1 cellular context compared by ENCODE assay signal in genomic region chr11:10356161-10356560, GRCh38.
TF ChIP-seq lines count a peak whose summit lies in the region.

No MANE protein-coding gene starts in this region.

TF ChIP-seq in SK-N-SH treated with all-trans-retinoic acid at 6 μM for 48 hours, 23 proteins besides CTCF, POLR2A, EP300 and RAD21 (continued from another document):
- no peak for TF ChIP-seq POU6F1 (CRISPR knock-in tag; IDR thresholded peaks at IDR 0.05; ENCODE audit: borderline replicate concordance, low read depth)
- TF ChIP-seq ESRRG (CRISPR knock-in tag; IDR thresholded peaks at IDR 0.05) = no peak
- TF ChIP-seq BACH2 (CRISPR knock-in tag; IDR thresholded peaks at IDR 0.05; ENCODE audit: borderline replicate concordance) = no peak
- no peak for TF ChIP-seq TCF4 (CRISPR knock-in tag; IDR thresholded peaks at IDR 0.05; ENCODE audit: borderline replicate concordance)
- no peak for TF ChIP-seq GLIS3 (CRISPR knock-in tag; IDR thresholded peaks at IDR 0.05)
